In genomic region chr11:111539426-111540113, GRCh38 we compare ENCODE assay signal across 9 cellular contexts. TPM values are rescaled to one million over a fixed set of nuclear protein-coding genes. Genes with fewer than 3 reads are reported as not detected.
DNase-seq lines count a peak whose midpoint lies in the region; ATAC-seq, FAIRE-seq and TF ChIP-seq lines count a peak whose summit lies in the region.
"Had no signal": no experiment of that assay in that cellular context is flagged by ENCODE, and none has a peak within 500 bp of the region (broad histone marks: within the 10 kb centered on the region; RNA-seq: fewer than 3 reads in every experiment).

No MANE protein-coding gene starts in this region.

- no peaks in the 10 kb centered on the region for H3K9me3 ChIP-seq in CD8-positive, alpha-beta memory T cell (ENCODE audit: low read length)
- H3K9me3 ChIP-seq in NT2/D1 (ENCODE audit: insufficient read depth, low read length) (0 out of 2 replicates have a peak, but pooled peaks cover 4% of the 10 kb centered on the region), small intestine (ENCODE audit: control insufficient read depth, low read depth) (no peaks in the 10 kb centered on the region)

- peaks cover 40 to 91% of the 10 kb centered on the region in 2 donors for H3K27me3 Mint-ChIP-seq in CD8-positive, alpha-beta memory T cell

- H3K4me1 ChIP-seq in CD8-positive, alpha-beta memory T cell (ENCODE audit: insufficient read depth, low read length) = peaks cover 26% of the 10 kb centered on the region
- H3K4me1 ChIP-seq in NT2/D1 (ENCODE audit: insufficient read depth, insufficient read length) = no peaks in the 10 kb centered on the region
- H3K4me1 ChIP-seq in rectal smooth muscle tissue (ENCODE audit: control insufficient read depth, insufficient read depth, low read length) = peaks cover 9% of the 10 kb centered on the region
- no peaks in the 10 kb centered on the region for H3K4me1 ChIP-seq in small intestine (ENCODE audit: control insufficient read depth in 2 of 2, insufficient read depth in 1 of 2, low read depth in 1 of 2, low read length in 1 of 2)

- peaks cover 0 to 2% (median 0%) of the 10 kb centered on the region in 5 donors for H3K9me3 Mint-ChIP-seq in CD8-positive, alpha-beta memory T cell

- DNase-seq in CD8-positive, alpha-beta memory T cell = peak in 1 of 5 donors; percentile 70
- no peak for DNase-seq in NT2/D1 (ENCODE audit: low read depth, low spot score)
- peak; percentile 54 for DNase-seq in epithelial cell of esophagus (ENCODE audit: low read depth)
- DNase-seq in NCI-H1694 (lab: John Stamatoyannopoulos, UW) = no peak
- DNase-seq in SW480 (ENCODE audit: low spot score) = no peak
- DNase-seq in small intestine = no peak

- WGBS in small intestine, 3 donors = 77 to 83% (median 77%) methylated on average over 9 of the region's 9 CpGs

- FAIRE-seq in small intestine (lab: Jason Lieb, UNC) = no peak

- H3K27ac Mint-ChIP-seq in CD8-positive, alpha-beta memory T cell = peak overlapping the region in 2 of 8 donors; percentile 36

- H3K36me3 Mint-ChIP-seq in CD8-positive, alpha-beta memory T cell = no peaks in the 10 kb centered on the region

- peak overlapping the region; percentile 34 for H3K4me3 ChIP-seq in CD8-positive, alpha-beta memory T cell (ENCODE audit: low read length)
- peak overlapping the region; percentile 61 for H3K4me3 ChIP-seq in NT2/D1 (ENCODE audit: insufficient read length, low read depth)
- no peak overlapping the region for H3K4me3 ChIP-seq in epithelial cell of esophagus (ENCODE audit: low read length)
- H3K4me3 ChIP-seq in rectal smooth muscle tissue (ENCODE audit: low read length) = peak overlapping the region; percentile 74
- no peak overlapping the region for H3K4me3 ChIP-seq in small intestine (ENCODE audit: low read depth in 1 of 2, low read length in 2 of 2)

- H3K27ac ChIP-seq in CD8-positive, alpha-beta memory T cell (ENCODE audit: low read depth, low read length) = no peak overlapping the region
- H3K27ac ChIP-seq in rectal smooth muscle tissue (ENCODE audit: low read depth, low read length) (peak overlapping the region; percentile 83), small intestine (ENCODE audit: low read depth in 1 of 2, low read length in 1 of 2) (peak overlapping the region in 1 of 2 donors; percentile 9)

- H3K9ac ChIP-seq in NT2/D1 (ENCODE audit: insufficient read length, low read depth) (peak overlapping the region; percentile 66), rectal smooth muscle tissue (ENCODE audit: low read length) (no peak overlapping the region)

- peaks cover 24% of the 10 kb centered on the region for H3K27me3 ChIP-seq in CD8-positive, alpha-beta memory T cell (ENCODE audit: insufficient read depth, low read length, poor library complexity, severe bottlenecking)
- H3K27me3 ChIP-seq in NT2/D1 (ENCODE audit: insufficient read depth, insufficient read length) (peaks cover 57% of the 10 kb centered on the region), rectal smooth muscle tissue (ENCODE audit: control insufficient read depth, insufficient read depth, low read length) (no peaks in the 10 kb centered on the region), small intestine (ENCODE audit: control insufficient read depth in 2 of 2, insufficient read depth in 2 of 2, low read length in 2 of 2) (peaks cover 0 to 4% of the 10 kb centered on the region in 2 donors)

- POLR2A ChIA-PET in CD8-positive, alpha-beta memory T cell (lab: Charles Lee) = no interaction called here

- H3K4me1 Mint-ChIP-seq in CD8-positive, alpha-beta memory T cell = peaks cover 14 to 37% (median 23%) of the 10 kb centered on the region in 3 donors

- peak overlapping the region; percentile 39 to 67 (median 55) for H3K4me3 Mint-ChIP-seq in CD8-positive, alpha-beta memory T cell

- no peak for ATAC-seq in GM21515 (IDR thresholded peaks at IDR 0.05; ENCODE audit: unreplicated experiment)

- CTCF ChIA-PET in CD8-positive, alpha-beta memory T cell (lab: Charles Lee) = no interaction called here

- H3K36me3 ChIP-seq in CD8-positive, alpha-beta memory T cell (ENCODE audit: insufficient read depth, low read length) = no peaks in the 10 kb centered on the region
- peaks cover 5% of the 10 kb centered on the region for H3K36me3 ChIP-seq in NT2/D1 (ENCODE audit: insufficient read depth, insufficient read length, low read length)
- H3K36me3 ChIP-seq in rectal smooth muscle tissue (ENCODE audit: control insufficient read depth, insufficient read depth, low read length) = no peaks in the 10 kb centered on the region
- peaks cover 0 to 2% of the 10 kb centered on the region in 2 donors for H3K36me3 ChIP-seq in small intestine (ENCODE audit: control insufficient read depth in 2 of 2, insufficient read depth in 2 of 2, low read length in 2 of 2)

- TF ChIP-seq CTCF in epithelial cell of esophagus (IDR thresholded peaks at IDR 0.05; ENCODE audit: insufficient read depth, low read depth, low read length, missing control alignments) = no peak

RNA-seq across cellular contexts. Expression of gene LAYN, which starts 0.9 kb away (rescaled TPM):
- 1 to 10 TPM in 1 of 2 experiments, under 1 TPM in 1; 0.85 to 1.4 TPM for total RNA-seq in CD8-positive, alpha-beta memory T cell
- polyA plus RNA-seq in CD8-positive, alpha-beta memory T cell = 0.21 TPM
- 1 to 10 TPM in 2 of 3 donors, not detected in 1; 3.8 to 9.9 TPM for polyA plus RNA-seq in small intestine
- total RNA-seq: NCI-H460 had no signal

RNA-seq across cellular contexts. Expression of gene HOATZ, which starts 25.0 kb away (rescaled TPM):
- not detected for total RNA-seq in CD8-positive, alpha-beta memory T cell
- polyA plus RNA-seq in CD8-positive, alpha-beta memory T cell = not detected
- not detected for polyA plus RNA-seq in small intestine
- total RNA-seq: NCI-H460 had no signal

RNA-seq across cellular contexts. Expression of gene BTG4, which starts 27.4 kb away (rescaled TPM):
- total RNA-seq in CD8-positive, alpha-beta memory T cell = not detected
- not detected for polyA plus RNA-seq in CD8-positive, alpha-beta memory T cell
- not detected for polyA plus RNA-seq in small intestine

Comparison
In these comparisons a context has a peak if more than half of its experiments do, and no peak if none do; other contexts are left out.
1. H3K4me3 ChIP-seq: peak in CD8-positive, alpha-beta memory T cell (single experiment), NT2/D1 (single experiment) and rectal smooth muscle tissue (single experiment); none in epithelial cell of esophagus (single experiment) and small intestine (0 of 2).